22 cellular contexts compared by ENCODE assay signal in genomic region chr1:17245926-17246325, GRCh38. TPM values are rescaled to one million over a fixed set of nuclear protein-coding genes. Genes with fewer than 3 reads are reported as not detected.
DNase-seq lines count a peak whose midpoint lies in the region; FAIRE-seq and TF ChIP-seq lines count a peak whose summit lies in the region.
"Had no signal": no experiment of that assay in that cellular context is flagged by ENCODE, and none has a peak within 500 bp of the region (broad histone marks: within the 10 kb centered on the region; RNA-seq: fewer than 3 reads in every experiment).

No MANE protein-coding gene starts in this region.

- TF ChIP-seq CTCF in adrenal gland (IDR thresholded peaks at IDR 0.05) (no peak), neural crest cell (conservative IDR thresholded peaks at IDR 0.05) (no peak)

- H3K4me1 ChIP-seq in adrenal gland (replicated peaks in 1 of 2), result no peaks in the 10 kb centered on the region

- H3K36me3 ChIP-seq in adrenal gland (replicated peaks in 1 of 2), result no peaks in the 10 kb centered on the region

- H3K27ac Mint-ChIP-seq in neural crest cell (ENCODE audit: unreplicated experiment), result peak overlapping the region; percentile 57
- H3K27ac Mint-ChIP-seq: CD8-positive, alpha-beta T cell had no signal

- intact Hi-C loops in adrenal gland (cut with DNase I), result no loop called here

- H3K9me3 Mint-ChIP-seq in neural crest cell, result no peaks in the 10 kb centered on the region
- H3K9me3 Mint-ChIP-seq: CD8-positive, alpha-beta T cell had no signal

- peaks cover 19% of the 10 kb centered on the region for H3K4me1 Mint-ChIP-seq in neural crest cell

- H3K36me3 Mint-ChIP-seq in neural crest cell (ENCODE audit: low read depth), result no peaks in the 10 kb centered on the region
- H3K36me3 Mint-ChIP-seq: CD8-positive, alpha-beta T cell had no signal

- DNase-seq in GM12891 (ENCODE audit: insufficient read length, low spot score), result no peak
- peak in 4 of 7 donors; percentile 19 to 33 (median 26) for DNase-seq in adrenal gland
- DNase-seq in neural crest cell (ENCODE audit: low read depth, low spot score), result no peak
- peak; percentile 57 for DNase-seq in retina
- no peak for DNase-seq in activated naive CD4-positive, alpha-beta T cell treated with anti-CD3 and anti-CD28 coated beads, Interleukin-2, amount 50 U/mL, for 16 hours
- no peak for DNase-seq in SW480 (ENCODE audit: low spot score)
- no peak for DNase-seq in NCI-H146 treated with DMSO at 0.1 percent for 48 hours (lab: John Stamatoyannopoulos, UW; ENCODE audit: unreplicated experiment)
- no peak for DNase-seq in stimulated activated CD4-positive, alpha-beta T cell treated with anti-CD3 and anti-CD28 coated beads, Interleukin-1b, Interleukin-23, amount 100 ng/mL, for 48 hours
- DNase-seq: AML-193; C1 segment of cervical spinal cord; CD8-positive, alpha-beta T cell; HCEC 1CT; KG1; NCI-H1092; NCI-H1436; NCI-H1930; NCI-H748 treated with DMSO at 0.1 percent for 48 hours had no signal

- peaks cover 3% of the 10 kb centered on the region for H3K27me3 Mint-ChIP-seq in neural crest cell (ENCODE audit: low read depth)

- no peak for TF ChIP-seq POLR2A in GM12891 (IDR thresholded peaks at IDR 0.05; ENCODE audit: low read depth, low read length)
- no peak for TF ChIP-seq POLR2A in adrenal gland (IDR thresholded peaks at IDR 0.05)

- H3K27me3 ChIP-seq in adrenal gland, result no peaks in the 10 kb centered on the region

- peak; percentile 20 for FAIRE-seq in GM12891 (lab: Jason Lieb, UNC)
- FAIRE-seq: G401.6, HTR-8/SVneo had no signal

- no peak overlapping the region for H3K4me3 ChIP-seq in adrenal gland

- no peak overlapping the region for H3K27ac ChIP-seq in adrenal gland

- H3K9me3 ChIP-seq in adrenal gland (replicated peaks in 1 of 3), result no peaks in the 10 kb centered on the region

- no peak overlapping the region for H3K4me3 Mint-ChIP-seq in neural crest cell
- H3K4me3 Mint-ChIP-seq: CD8-positive, alpha-beta T cell had no signal

- WGBS in adrenal gland, 4 donors, result 55 to 100% (median 74%) methylated on average over 1 to 5 of the region's 5 CpGs

TF ChIP-seq in GM12891, 5 proteins besides CTCF, POLR2A, EP300 and RAD21:
- TF ChIP-seq SPI1 (IDR thresholded peaks at IDR 0.05; ENCODE audit: low read depth, low read length), result no peak
- TF ChIP-seq PAX5 (IDR thresholded peaks at IDR 0.05; ENCODE audit: insufficient read depth, low read length, severe bottlenecking), result no peak
- no peak for TF ChIP-seq TAF1 (IDR thresholded peaks at IDR 0.05; ENCODE audit: low read depth, low read length)
- no peak for TF ChIP-seq POLR2AphosphoS5 (IDR thresholded peaks at IDR 0.05; ENCODE audit: low read depth, low read length)
- TF ChIP-seq POU2F2 (IDR thresholded peaks at IDR 0.05; ENCODE audit: low read depth, low read length), result no peak
TF ChIP-seq in GM12891: peak in this region for 0.

RNA-seq across cellular contexts. Expression of gene PADI3, which starts 3.0 kb away (rescaled TPM):
- polyA plus RNA-seq in GM12891 (2012; ENCODE audit: low read depth, missing spikeins), result 0.03 TPM
- total RNA-seq in adrenal gland (not detected), neural crest cell (not detected in 2 replicates)
- polyA plus RNA-seq in adrenal gland, result not detected
- total RNA-seq: CD8-positive, alpha-beta T cell; NCI-H460; Right ventricle myocardium inferior had no signal

RNA-seq across cellular contexts. Expression of gene PADI1, which starts 41.0 kb away (rescaled TPM):
- not detected for polyA plus RNA-seq in GM12891 (2012; ENCODE audit: low read depth, missing spikeins)
- total RNA-seq in adrenal gland (not detected), neural crest cell (not detected in 2 replicates)
- polyA plus RNA-seq in adrenal gland, result under 1 TPM in 2 of 3 donors, not detected in 1; 0.08 to 0.10 TPM
- total RNA-seq: CD8-positive, alpha-beta T cell; NCI-H460; Right ventricle myocardium inferior had no signal
- polyA plus RNA-seq: AG04450 had no signal

Comparison
In these comparisons a context has a peak if more than half of its experiments do, and no peak if none do; other contexts are left out.
1. DNase-seq: peak in adrenal gland (4 of 7) and retina (single experiment); none in GM12891 (single experiment), neural crest cell (single experiment), activated naive CD4-positive, alpha-beta T cell treated with anti-CD3 and anti-CD28 coated beads, Interleukin-2, amount 50 U/mL, for 16 hours (single experiment), SW480 (single experiment), NCI-H146 treated with DMSO at 0.1 percent for 48 hours (single experiment) and stimulated activated CD4-positive, alpha-beta T cell treated with anti-CD3 and anti-CD28 coated beads, Interleukin-1b, Interleukin-23, amount 100 ng/mL, for 48 hours (single experiment).